ENCODE assay signal across 35 cellular contexts in genomic region chr16:48910214-48910613, GRCh38.
"Had no signal": no experiment of that assay in that cellular context is flagged by ENCODE, and none has a peak within 500 bp of the region (broad histone marks: within the 10 kb centered on the region; RNA-seq: fewer than 3 reads in every experiment).

No MANE protein-coding gene starts in this region.

- H3K4me3 ChIP-seq: MG63 had no signal

- H3K36me3 ChIP-seq: MG63 had no signal

- H3K9me3 ChIP-seq: MG63 had no signal

- H3K27me3 ChIP-seq: MG63 had no signal

- DNase-seq: Karpas-422, Kasumi-1, MM.1S, MV-4-11, NCI-H1048, NCI-H1092, NCI-H1092 treated with DMSO at 0.1 percent for 48 hours, NCI-H1105, NCI-H1105 treated with DMSO at 0.1 percent for 48 hours, NCI-H1417, NCI-H1417 treated with DMSO at 0.1 percent for 48 hours, NCI-H1436, NCI-H1436 treated with DMSO at 0.1 percent for 48 hours, NCI-H146, NCI-H1694, NCI-H1694 treated with DMSO at 0.1 percent for 48 hours, NCI-H187, NCI-H187 treated with DMSO at 0.1 percent for 48 hours, NCI-H1930, NCI-H2029, NCI-H2029 treated with DMSO at 0.1 percent for 48 hours, NCI-H2081, NCI-H2081 treated with DMSO at 0.1 percent for 48 hours, NCI-H2107, NCI-H2171, NCI-H2171 treated with DMSO at 0.1 percent for 48 hours, NCI-H2227 treated with DMSO at 0.1 percent for 48 hours, NCI-H226, NCI-H345, NCI-H446, NCI-H446 treated with DMSO at 0.1 percent for 48 hours, NCI-H510A, NCI-H510A treated with DMSO at 0.1 percent for 48 hours, NCI-H524 had no signal
